Comparison of ENCODE assay signal across 22 cellular contexts in genomic region chr17:76250141-76250540, GRCh38. TPM values are rescaled to one million over a fixed set of nuclear protein-coding genes. Genes with fewer than 3 reads are reported as not detected.
A peak's percentile ranks its signal among the peaks of the same experiment; 100 is the strongest.
DNase-seq lines count a peak whose midpoint lies in the region; ATAC-seq lines count a peak whose summit lies in the region.
"Had no signal": no experiment of that assay in that cellular context is flagged by ENCODE, and none has a peak within 500 bp of the region (broad histone marks: within the 10 kb centered on the region; RNA-seq: fewer than 3 reads in every experiment).

No MANE protein-coding gene starts in this region.

- no peaks in the 10 kb centered on the region for H3K9me3 Mint-ChIP-seq in activated naive CD4-positive, alpha-beta T cell treated with anti-CD3 and anti-CD28 coated beads, Interleukin-2, amount 50 U/mL, for 24 hours
- H3K9me3 Mint-ChIP-seq in T-cell = no peaks in the 10 kb centered on the region
- H3K9me3 Mint-ChIP-seq: CD4-positive, alpha-beta T cell; GM23338; H9 had no signal

- no peak overlapping the region for H3K4me3 Mint-ChIP-seq in activated naive CD4-positive, alpha-beta T cell treated with anti-CD3 and anti-CD28 coated beads, Interleukin-2, amount 50 U/mL, for 24 hours
- no peak overlapping the region for H3K4me3 Mint-ChIP-seq in T-cell
- H3K4me3 Mint-ChIP-seq: CD4-positive, alpha-beta T cell; GM23338; H9 had no signal

- H3K27me3 Mint-ChIP-seq in activated naive CD4-positive, alpha-beta T cell treated with anti-CD3 and anti-CD28 coated beads, Interleukin-2, amount 50 U/mL, for 24 hours = no peaks in the 10 kb centered on the region
- H3K27me3 Mint-ChIP-seq in T-cell = no peaks in the 10 kb centered on the region
- H3K27me3 Mint-ChIP-seq: CD4-positive, alpha-beta T cell had no signal

- CTCF ChIA-PET in T-cell (lab: Charles Lee) = no interaction called here

- H3K4me1 Mint-ChIP-seq in activated naive CD4-positive, alpha-beta T cell treated with anti-CD3 and anti-CD28 coated beads, Interleukin-2, amount 50 U/mL, for 24 hours = peaks cover 58% of the 10 kb centered on the region
- peaks cover 57 to 64% (median 59%) of the 10 kb centered on the region in 3 donors for H3K4me1 Mint-ChIP-seq in T-cell

- POLR2A ChIA-PET in T-cell (lab: Charles Lee) = no interaction called here

- ATAC-seq in T-cell (replicated peaks in 1 of 4) = no peak
- ATAC-seq: A549, GM23338, HepG2 had no signal

- H3K27ac Mint-ChIP-seq in activated naive CD4-positive, alpha-beta T cell treated with anti-CD3 and anti-CD28 coated beads, Interleukin-2, amount 50 U/mL, for 24 hours = peak overlapping the region; percentile 8
- H3K27ac Mint-ChIP-seq in T-cell = peak overlapping the region; percentile 10 to 95
- H3K27ac Mint-ChIP-seq: CD4-positive, alpha-beta T cell; GM23338; H9 had no signal

- DNase-seq in activated naive CD4-positive, alpha-beta T cell treated with anti-CD3 and anti-CD28 coated beads, Interleukin-2, amount 50 U/mL, for 16 hours = no peak
- DNase-seq in T-cell (no peak), mesenteric fat pad (ENCODE audit: low spot score) (peak; percentile 47), NCI-H1930 (lab: John Stamatoyannopoulos, UW) (no peak), amygdala (lab: John Stamatoyannopoulos, UW) (no peak), NCI-H2029 (lab: John Stamatoyannopoulos, UW) (no peak)
- DNase-seq: AML-193; CD4-positive, alpha-beta T cell; DMS53; H9; Karpas-422; NCI-H1092 treated with DMSO at 0.1 percent for 48 hours; NCI-H1436 treated with DMSO at 0.1 percent for 48 hours; NCI-H187 treated with DMSO at 0.1 percent for 48 hours; NCI-H446; NCI-H526; NCI-H82; SHP77 had no signal

- no peaks in the 10 kb centered on the region for H3K36me3 Mint-ChIP-seq in activated naive CD4-positive, alpha-beta T cell treated with anti-CD3 and anti-CD28 coated beads, Interleukin-2, amount 50 U/mL, for 24 hours
- no peaks in the 10 kb centered on the region for H3K36me3 Mint-ChIP-seq in T-cell

RNA-seq across cellular contexts. Expression of gene RNF157, which starts 9.8 kb away (rescaled TPM):
- total RNA-seq in T-cell (10 to 100 TPM; 50.7 to 66.5 (median 61.9) TPM), mesenteric fat pad (28.0 TPM)

RNA-seq across cellular contexts. Expression of gene UBALD2, which starts 15.0 kb away (rescaled TPM):
- total RNA-seq in T-cell = 100 to 1,000 TPM; 163 to 277 (median 177) TPM
- total RNA-seq in mesenteric fat pad = 59.2 TPM

RNA-seq across cellular contexts. Expression of gene QRICH2, which starts 57.9 kb away (rescaled TPM):
- 1 to 10 TPM; 3.0 to 4.3 (median 3.4) TPM for total RNA-seq in T-cell
- 1.3 TPM for total RNA-seq in mesenteric fat pad
